2 cellular contexts compared by ENCODE assay signal in the genomic region with DNA sequence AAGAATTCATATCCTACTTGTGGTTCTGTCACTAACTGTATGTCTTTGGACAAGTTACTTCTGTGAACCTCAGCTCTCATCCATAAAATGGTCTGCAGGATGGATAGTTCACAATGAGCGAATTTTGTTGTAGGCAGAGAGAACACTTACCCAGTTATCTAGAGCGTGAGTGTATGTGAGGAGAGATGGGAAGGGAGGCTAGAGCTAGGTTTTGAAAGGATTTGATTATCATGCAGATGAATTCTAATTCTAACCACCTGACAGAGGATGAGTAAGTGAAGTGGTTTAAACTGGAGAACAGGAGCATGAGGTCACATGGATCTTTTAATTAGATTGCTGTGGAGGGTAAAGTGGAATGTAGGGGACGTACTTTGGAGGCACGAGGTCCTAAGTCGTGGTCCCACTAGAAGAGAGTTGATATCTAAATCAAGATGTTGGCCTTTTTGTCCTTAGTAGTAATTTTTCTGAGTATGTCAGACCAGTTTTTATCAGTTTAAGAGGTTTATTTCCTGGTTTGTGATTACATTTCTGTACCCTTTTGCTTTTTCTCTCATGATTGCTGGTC.
TF ChIP-seq lines count a peak whose summit lies in the region.

No MANE protein-coding gene starts in this region.

TF ChIP-seq in GM12891, 5 proteins besides CTCF, POLR2A, EP300 and RAD21 (continued from another document):
- TF ChIP-seq SPI1 (IDR thresholded peaks at IDR 0.05; ENCODE audit: low read depth, low read length) = no peak

TF ChIP-seq in H1, 55 proteins besides CTCF, POLR2A, EP300 and RAD21 (continued from another document):
- TF ChIP-seq, protein P1, sequence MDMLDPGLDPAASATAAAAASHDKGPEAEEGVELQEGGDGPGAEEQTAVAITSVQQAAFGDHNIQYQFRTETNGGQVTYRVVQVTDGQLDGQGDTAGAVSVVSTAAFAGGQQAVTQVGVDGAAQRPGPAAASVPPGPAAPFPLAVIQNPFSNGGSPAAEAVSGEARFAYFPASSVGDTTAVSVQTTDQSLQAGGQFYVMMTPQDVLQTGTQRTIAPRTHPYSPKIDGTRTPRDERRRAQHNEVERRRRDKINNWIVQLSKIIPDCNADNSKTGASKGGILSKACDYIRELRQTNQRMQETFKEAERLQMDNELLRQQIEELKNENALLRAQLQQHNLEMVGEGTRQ (IDR thresholded peaks at IDR 0.05; ENCODE audit: low read length) = peak; percentile 37; the same call in 1 of the 2 replicates
- TF ChIP-seq POU5F1 (IDR thresholded peaks at IDR 0.05; ENCODE audit: low read depth, low read length) = peak; percentile 77; the same call in 1 of the 2 replicates
- TF ChIP-seq, protein P2, sequence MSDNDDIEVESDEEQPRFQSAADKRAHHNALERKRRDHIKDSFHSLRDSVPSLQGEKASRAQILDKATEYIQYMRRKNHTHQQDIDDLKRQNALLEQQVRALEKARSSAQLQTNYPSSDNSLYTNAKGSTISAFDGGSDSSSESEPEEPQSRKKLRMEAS (IDR thresholded peaks at IDR 0.05) = peak; percentile 77
- TF ChIP-seq, protein P3, sequence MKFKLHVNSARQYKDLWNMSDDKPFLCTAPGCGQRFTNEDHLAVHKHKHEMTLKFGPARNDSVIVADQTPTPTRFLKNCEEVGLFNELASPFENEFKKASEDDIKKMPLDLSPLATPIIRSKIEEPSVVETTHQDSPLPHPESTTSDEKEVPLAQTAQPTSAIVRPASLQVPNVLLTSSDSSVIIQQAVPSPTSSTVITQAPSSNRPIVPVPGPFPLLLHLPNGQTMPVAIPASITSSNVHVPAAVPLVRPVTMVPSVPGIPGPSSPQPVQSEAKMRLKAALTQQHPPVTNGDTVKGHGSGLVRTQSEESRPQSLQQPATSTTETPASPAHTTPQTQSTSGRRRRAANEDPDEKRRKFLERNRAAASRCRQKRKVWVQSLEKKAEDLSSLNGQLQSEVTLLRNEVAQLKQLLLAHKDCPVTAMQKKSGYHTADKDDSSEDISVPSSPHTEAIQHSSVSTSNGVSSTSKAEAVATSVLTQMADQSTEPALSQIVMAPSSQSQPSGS (IDR thresholded peaks at IDR 0.05; ENCODE audit: low read length) = 0 out of 2 replicates have a peak, but pooled peaks have one; percentile 48
- peak; percentile 87 for TF ChIP-seq POLR2AphosphoS5 (IDR thresholded peaks at IDR 0.05; ENCODE audit: low read depth, low read length)
- TF ChIP-seq ASH2L (IDR thresholded peaks at IDR 0.05; ENCODE audit: low read length) = peak; percentile 63
- no peak for TF ChIP-seq GTF2F1 (IDR thresholded peaks at IDR 0.05; ENCODE audit: borderline replicate concordance, low read depth, low read length)
- TF ChIP-seq FOSL1 (IDR thresholded peaks at IDR 0.05; ENCODE audit: insufficient read depth, low read depth, low read length) = no peak
- TF ChIP-seq CTBP2 (IDR thresholded peaks at IDR 0.05; ENCODE audit: borderline replicate concordance, insufficient read depth, insufficient read length, low read length) = no peak
- TF ChIP-seq, protein P4, sequence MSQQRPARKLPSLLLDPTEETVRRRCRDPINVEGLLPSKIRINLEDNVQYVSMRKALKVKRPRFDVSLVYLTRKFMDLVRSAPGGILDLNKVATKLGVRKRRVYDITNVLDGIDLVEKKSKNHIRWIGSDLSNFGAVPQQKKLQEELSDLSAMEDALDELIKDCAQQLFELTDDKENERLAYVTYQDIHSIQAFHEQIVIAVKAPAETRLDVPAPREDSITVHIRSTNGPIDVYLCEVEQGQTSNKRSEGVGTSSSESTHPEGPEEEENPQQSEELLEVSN (IDR thresholded peaks at IDR 0.05) = peak; percentile 79
- TF ChIP-seq GABPA (IDR thresholded peaks at IDR 0.05; ENCODE audit: borderline replicate concordance, insufficient read depth, low read length) = no peak
